Comparison of ENCODE assay signal across 8 cellular contexts in genomic region chr9:2570615-2571479, GRCh38. TPM values are rescaled to one million over a fixed set of nuclear protein-coding genes. Genes with fewer than 3 reads are reported as not detected.
DNase-seq lines count a peak whose midpoint lies in the region; ATAC-seq and TF ChIP-seq lines count a peak whose summit lies in the region.

No MANE protein-coding gene starts in this region.

- peak in 1 of 2 experiments; percentile 32; a peak in 1 of 4 replicates for TF ChIP-seq EP300 in SK-N-SH (IDR thresholded peaks at IDR 0.05; ENCODE audit: borderline replicate concordance in 1 of 2, low read depth in 1 of 2, low read length in 1 of 2)

- no peak for TF ChIP-seq CTCF in KMS-11 (conservative IDR thresholded peaks at IDR 0.05; ENCODE audit: low read depth, low read length)
- no peak for TF ChIP-seq CTCF in SK-N-SH (IDR thresholded peaks at IDR 0.05)
- no peak for TF ChIP-seq CTCF in fibroblast of the aortic adventitia (IDR thresholded peaks at IDR 0.05; ENCODE audit: insufficient read depth, low read length)
- TF ChIP-seq CTCF in progenitor cell of endocrine pancreas (IDR thresholded peaks at IDR 0.05; ENCODE audit: unreplicated experiment) = no peak

- in situ Hi-C loops in GM23248 (cut with MboI) = no loop called here

- no peaks in the 10 kb centered on the region for H4K20me1 ChIP-seq in GM23248 (ENCODE audit: insufficient read depth)
- H4K20me1 ChIP-seq in KMS-11 (ENCODE audit: insufficient read depth) = no peaks in the 10 kb centered on the region
- H4K20me1 ChIP-seq in SK-N-SH (ENCODE audit: insufficient read depth) = no peaks in the 10 kb centered on the region

- H3K9me3 ChIP-seq in GM23248 (ENCODE audit: low read depth) (no peaks in the 10 kb centered on the region), SK-N-SH (no peaks in the 10 kb centered on the region)

- H3K4me1 ChIP-seq in GM23248 (ENCODE audit: insufficient read depth) (peaks cover 8% of the 10 kb centered on the region; the same call in 1 of the 2 replicates), KMS-11 (ENCODE audit: low read depth, poor library complexity, severe bottlenecking) (peaks cover 24% of the 10 kb centered on the region), SK-N-SH (ENCODE audit: control insufficient read depth in 1 of 2, insufficient read depth in 2 of 2, low read depth in 1 of 2, low read length in 1 of 2) (peaks cover 0 to 12% of the 10 kb centered on the region in 2 experiments; a peak in 2 of 4 replicates), rectal smooth muscle tissue (ENCODE audit: control insufficient read depth, insufficient read depth, low read length) (peaks cover 2% of the 10 kb centered on the region)

- H3F3A ChIP-seq in GM23248 (ENCODE audit: insufficient read depth) (no peaks in the 10 kb centered on the region), SK-N-SH (replicated peaks; ENCODE audit: insufficient read depth) (peaks cover 15% of the 10 kb centered on the region)

- H3K4me3 Mint-ChIP-seq in progenitor cell of endocrine pancreas (ENCODE audit: low read depth) = no peak overlapping the region

- H3K27me3 ChIP-seq in GM23248 (replicated peaks; ENCODE audit: insufficient read depth) (no peaks in the 10 kb centered on the region), KMS-11 (ENCODE audit: insufficient read depth, low read depth) (no peaks in the 10 kb centered on the region), SK-N-SH (ENCODE audit: insufficient read depth) (no peaks in the 10 kb centered on the region), rectal smooth muscle tissue (ENCODE audit: control insufficient read depth, insufficient read depth, low read length) (no peaks in the 10 kb centered on the region)

- no peak overlapping the region for H3K4me3 ChIP-seq in GM23248
- no peak overlapping the region for H3K4me3 ChIP-seq in KMS-11 (IDR thresholded peaks at IDR 0.05; ENCODE audit: insufficient read depth, low read depth, low read length)
- H3K4me3 ChIP-seq in SK-N-SH (ENCODE audit: low read depth in 2 of 2, low read length in 1 of 2) = no peak overlapping the region
- H3K4me3 ChIP-seq in fibroblast of the aortic adventitia (ENCODE audit: low read depth, low read length) = no peak overlapping the region
- H3K4me3 ChIP-seq in rectal smooth muscle tissue (ENCODE audit: low read length) = peak overlapping the region; percentile 18

- no peaks in the 10 kb centered on the region for H3K4me1 Mint-ChIP-seq in progenitor cell of endocrine pancreas (ENCODE audit: low read depth)

- no peak overlapping the region for H3K27ac Mint-ChIP-seq in progenitor cell of endocrine pancreas

- H3K36me3 Mint-ChIP-seq in progenitor cell of endocrine pancreas (ENCODE audit: insufficient read depth) = no peaks in the 10 kb centered on the region

- POLR2A ChIA-PET in SK-N-SH (lab: Yijun Ruan, JAX) = no interaction called here

- H3K79me2 ChIP-seq in GM23248 (ENCODE audit: insufficient read depth) (no peaks in the 10 kb centered on the region), KMS-11 (ENCODE audit: insufficient read depth, low read depth) (no peaks in the 10 kb centered on the region), SK-N-SH (ENCODE audit: insufficient read depth) (no peaks in the 10 kb centered on the region)

- H3K9ac ChIP-seq in GM23248 = no peak overlapping the region
- H3K9ac ChIP-seq in KMS-11 = no peak overlapping the region
- H3K9ac ChIP-seq in SK-N-SH = no peak overlapping the region
- no peak overlapping the region for H3K9ac ChIP-seq in rectal smooth muscle tissue (ENCODE audit: low read length)

- CTCF ChIA-PET in SK-N-SH (lab: Yijun Ruan, JAX) = interaction anchor here (0.9 to 1.0 kb wide), 2 partner anchors 242 to 438 kb away, joined by 3 read pairs; no protein-coding TSS in a partner anchor

- H2AFZ ChIP-seq in GM23248 (no peak overlapping the region), KMS-11 (ENCODE audit: low read depth) (no peak overlapping the region), SK-N-SH (ENCODE audit: low read depth) (peak overlapping the region; percentile 24; the same call in 1 of the 2 replicates)

- H3K27me3 Mint-ChIP-seq in progenitor cell of endocrine pancreas = no peaks in the 10 kb centered on the region

- no peak for ATAC-seq in GM18873 (IDR thresholded peaks at IDR 0.05; ENCODE audit: low FRiP score, unreplicated experiment)

- H3K36me3 ChIP-seq in GM23248 (ENCODE audit: low read depth) (no peaks in the 10 kb centered on the region), KMS-11 (ENCODE audit: insufficient read depth) (no peaks in the 10 kb centered on the region), SK-N-SH (replicated peaks in 1 of 2; ENCODE audit: control insufficient read depth in 1 of 2, insufficient read depth in 2 of 2, low read length in 1 of 2) (no peaks in the 10 kb centered on the region), rectal smooth muscle tissue (ENCODE audit: control insufficient read depth, insufficient read depth, low read length) (no peaks in the 10 kb centered on the region)

- peak; percentile 11 for DNase-seq in GM04503 (ENCODE audit: low read depth)
- DNase-seq in GM23248 = peak; percentile 45
- DNase-seq in SK-N-SH = peak; percentile 11
- peak; percentile 70 for DNase-seq in fibroblast of the aortic adventitia (ENCODE audit: low read depth)
- DNase-seq in progenitor cell of endocrine pancreas (ENCODE audit: low spot score, unreplicated experiment) = no peak

- H3K27ac ChIP-seq in GM23248 (no peak overlapping the region), KMS-11 (no peak overlapping the region; the same call in 1 of the 2 replicates), SK-N-SH (ENCODE audit: low read depth in 2 of 2, low read length in 1 of 2) (no peak overlapping the region; a peak in 1 of 4 replicates), rectal smooth muscle tissue (ENCODE audit: low read depth, low read length) (no peak overlapping the region)

- H3K4me2 ChIP-seq in GM23248 (ENCODE audit: unreplicated experiment) (no peak overlapping the region), KMS-11 (peak overlapping the region; percentile 50; the same call in 1 of the 2 replicates), SK-N-SH (no peak overlapping the region)

- no peak for TF ChIP-seq RAD21 in SK-N-SH (IDR thresholded peaks at IDR 0.05; ENCODE audit: low read length)

- no peaks in the 10 kb centered on the region for H3K9me3 Mint-ChIP-seq in progenitor cell of endocrine pancreas (ENCODE audit: low read depth)

- WGBS in GM23248 (ENCODE audit: low coverage in 1 of 2, low lambda C conversion rate in 2 of 2, missing lambda C conversion rate in 2 of 2), 2 experiments = 63 to 65% methylated on average over 7 of the region's 7 CpGs
- WGBS in SK-N-SH (ENCODE audit: low lambda C conversion rate) = 44% methylated on average over 7 of the region's 7 CpGs

- H3K9me2 ChIP-seq in GM23248 (ENCODE audit: insufficient read depth) (no peaks in the 10 kb centered on the region), SK-N-SH (no peaks in the 10 kb centered on the region)

TF ChIP-seq in SK-N-SH, 30 proteins besides CTCF, POLR2A, EP300 and RAD21 (continues in another document):
- TF ChIP-seq FOXJ3 (CRISPR knock-in tag; IDR thresholded peaks at IDR 0.05) (no peak), GABPA (IDR thresholded peaks at IDR 0.05; ENCODE audit: low read depth) (no peak), TCF12 (IDR thresholded peaks at IDR 0.05) (peak; percentile 67), FOSL2 (IDR thresholded peaks at IDR 0.05; ENCODE audit: borderline replicate concordance, low read depth) (peak; percentile 30; the same call in 1 of the 2 replicates), RCOR1 (IDR thresholded peaks at IDR 0.05; ENCODE audit: low read length) (no peak), MXI1 (IDR thresholded peaks at IDR 0.05; ENCODE audit: low read depth, low read length) (no peak), YY1 (IDR thresholded peaks at IDR 0.05; ENCODE audit: low read depth) (no peak), MEF2A (IDR thresholded peaks at IDR 0.05; ENCODE audit: borderline replicate concordance, low read depth) (0 out of 2 replicates have a peak, but pooled peaks have one; percentile 73)
- TF ChIP-seq, protein P1, sequence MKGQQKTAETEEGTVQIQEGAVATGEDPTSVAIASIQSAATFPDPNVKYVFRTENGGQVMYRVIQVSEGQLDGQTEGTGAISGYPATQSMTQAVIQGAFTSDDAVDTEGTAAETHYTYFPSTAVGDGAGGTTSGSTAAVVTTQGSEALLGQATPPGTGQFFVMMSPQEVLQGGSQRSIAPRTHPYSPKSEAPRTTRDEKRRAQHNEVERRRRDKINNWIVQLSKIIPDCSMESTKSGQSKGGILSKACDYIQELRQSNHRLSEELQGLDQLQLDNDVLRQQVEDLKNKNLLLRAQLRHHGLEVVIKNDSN (IDR thresholded peaks at IDR 0.05; ENCODE audit: borderline replicate concordance, low read depth) = no peak
- TF ChIP-seq, protein P2, sequence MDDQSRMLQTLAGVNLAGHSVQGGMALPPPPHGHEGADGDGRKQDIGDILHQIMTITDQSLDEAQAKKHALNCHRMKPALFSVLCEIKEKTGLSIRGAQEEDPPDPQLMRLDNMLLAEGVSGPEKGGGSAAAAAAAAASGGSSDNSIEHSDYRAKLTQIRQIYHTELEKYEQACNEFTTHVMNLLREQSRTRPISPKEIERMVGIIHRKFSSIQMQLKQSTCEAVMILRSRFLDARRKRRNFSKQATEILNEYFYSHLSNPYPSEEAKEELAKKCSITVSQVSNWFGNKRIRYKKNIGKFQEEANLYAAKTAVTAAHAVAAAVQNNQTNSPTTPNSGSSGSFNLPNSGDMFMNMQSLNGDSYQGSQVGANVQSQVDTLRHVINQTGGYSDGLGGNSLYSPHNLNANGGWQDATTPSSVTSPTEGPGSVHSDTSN (IDR thresholded peaks at IDR 0.05) = peak; percentile 51
- TF ChIP-seq, protein P3, sequence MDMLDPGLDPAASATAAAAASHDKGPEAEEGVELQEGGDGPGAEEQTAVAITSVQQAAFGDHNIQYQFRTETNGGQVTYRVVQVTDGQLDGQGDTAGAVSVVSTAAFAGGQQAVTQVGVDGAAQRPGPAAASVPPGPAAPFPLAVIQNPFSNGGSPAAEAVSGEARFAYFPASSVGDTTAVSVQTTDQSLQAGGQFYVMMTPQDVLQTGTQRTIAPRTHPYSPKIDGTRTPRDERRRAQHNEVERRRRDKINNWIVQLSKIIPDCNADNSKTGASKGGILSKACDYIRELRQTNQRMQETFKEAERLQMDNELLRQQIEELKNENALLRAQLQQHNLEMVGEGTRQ (IDR thresholded peaks at IDR 0.05; ENCODE audit: borderline replicate concordance, low read depth, low read length) = no peak

RNA-seq across cellular contexts. Expression of gene VLDLR, which starts 50.7 kb away (rescaled TPM):
- 28.7 and 29.2 TPM in 2 replicates for total RNA-seq in GM23248 (2014; rRNA removed; shearing (Covaris generic))
- 14.1 and 15.1 TPM in 2 replicates for polyA plus RNA-seq in GM23248 (2016; fragmentation: Nextera tagmentation; extraction: Ambion mirVana)
- 9.2 and 12.0 TPM in 2 replicates for polyA plus RNA-seq in SK-N-SH (2012; rRNA removed)
- 9.0 and 10.7 TPM in 2 replicates for polyA plus RNA-seq in SK-N-SH (2012; cell fraction: cytosol; rRNA removed)
- polyA plus RNA-seq in SK-N-SH (2012; cell fraction: nucleus; rRNA removed) = 12.2 and 17.0 TPM in 2 replicates
- total RNA-seq in fibroblast of the aortic adventitia (ENCODE audit: low replicate concordance) = 12.7 and 41.3 TPM in 2 replicates
- 8.1 and 9.9 TPM in 2 replicates for total RNA-seq in progenitor cell of endocrine pancreas
